In the genomic region with DNA sequence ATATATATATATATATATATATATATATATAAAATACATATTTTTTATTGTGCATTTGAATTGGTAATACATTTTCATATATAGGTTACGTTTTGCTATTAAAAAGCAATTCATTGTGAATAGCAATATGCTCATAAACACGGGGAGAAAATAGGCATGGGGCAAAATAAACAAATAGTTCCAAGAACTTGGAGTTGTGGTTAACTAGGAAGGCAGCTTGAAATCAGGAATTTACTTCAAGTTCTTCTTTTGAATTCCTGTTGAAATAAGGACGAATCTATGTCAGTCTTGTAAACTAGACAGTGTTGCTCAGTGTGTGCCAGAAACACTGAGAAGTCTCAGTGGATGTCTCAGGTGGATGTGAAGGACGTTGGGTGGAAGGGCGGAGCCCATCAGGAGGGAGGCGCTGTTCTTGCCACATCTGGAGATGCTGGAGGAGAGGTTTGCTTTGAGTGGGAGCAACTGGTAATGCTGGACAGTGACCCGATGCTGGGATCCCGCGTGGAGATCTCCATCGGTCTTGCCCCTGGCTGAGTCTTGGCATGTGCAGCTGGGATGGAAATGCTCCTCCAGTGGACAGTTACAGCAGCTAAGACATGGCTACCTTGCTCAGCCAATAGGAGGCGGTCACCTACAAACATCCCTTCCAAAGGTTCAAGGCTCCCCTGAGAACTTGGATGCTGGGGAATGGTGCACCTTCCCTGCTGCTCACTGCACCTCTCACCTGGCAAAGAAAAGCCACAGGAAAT, we compare ENCODE assay signal across 23 cellular contexts.
"Had no signal": no experiment of that assay in that cellular context is flagged by ENCODE, and none has a peak within 500 bp of the region (broad histone marks: within the 10 kb centered on the region; RNA-seq: fewer than 3 reads in every experiment).

No MANE protein-coding gene starts in this region.

- H3K4me3 Mint-ChIP-seq: activated B cell treated with CpG ODN at 0.5 μM for 24 hours; activated CD8-positive, alpha-beta T cell treated with anti-CD3 and anti-CD28 coated beads, Interleukin-2, amount 10 ng/mL, durations not matched to agents 7 days and 5 days; activated naive CD4-positive, alpha-beta T cell treated with anti-CD3 and anti-CD28 coated beads, Interleukin-2, amount 50 U/mL, for 24 hours; natural killer cell treated with Interleukin-12 subunit alpha and Interleukin-12 subunit beta and Interleukin-15 and Interleukin-18, amount 100 ng/mL, for 72 hours; stimulated activated naive CD8-positive, alpha-beta T cell treated with anti-CD3 and anti-CD28 coated beads, Interleukin-15, Interleukin-2, amounts not matched to agents 100 ng/mL and 50 ng/mL, for 24 hours; T-helper 17 cell; type B pancreatic cell had no signal

- ATAC-seq: activated CD8-positive, alpha-beta T cell treated with anti-CD3 and anti-CD28 coated beads, Interleukin-2, amount 10 ng/mL, durations not matched to agents 7 days and 5 days; natural killer cell treated with Interleukin-12 subunit alpha and Interleukin-12 subunit beta and Interleukin-15 and Interleukin-18, amount 100 ng/mL, for 72 hours; right lobe of liver; T-helper 17 cell had no signal

- H3K27ac Mint-ChIP-seq: activated B cell treated with CpG ODN at 0.5 μM for 24 hours; activated CD8-positive, alpha-beta T cell treated with anti-CD3 and anti-CD28 coated beads, Interleukin-2, amount 10 ng/mL, durations not matched to agents 7 days and 5 days; activated naive CD4-positive, alpha-beta T cell treated with anti-CD3 and anti-CD28 coated beads, Interleukin-2, amount 50 U/mL, for 24 hours; natural killer cell treated with Interleukin-12 subunit alpha and Interleukin-12 subunit beta and Interleukin-15 and Interleukin-18, amount 100 ng/mL, for 72 hours; progenitor cell of endocrine pancreas; stimulated activated naive CD8-positive, alpha-beta T cell treated with anti-CD3 and anti-CD28 coated beads, Interleukin-15, Interleukin-2, amounts not matched to agents 100 ng/mL and 50 ng/mL, for 24 hours; T-helper 17 cell; type B pancreatic cell had no signal

- H3K9me3 Mint-ChIP-seq: activated B cell treated with CpG ODN at 0.5 μM for 24 hours; activated naive CD4-positive, alpha-beta T cell treated with anti-CD3 and anti-CD28 coated beads, Interleukin-2, amount 50 U/mL, for 24 hours; natural killer cell treated with Interleukin-12 subunit alpha and Interleukin-12 subunit beta and Interleukin-15 and Interleukin-18, amount 100 ng/mL, for 72 hours; stimulated activated naive CD8-positive, alpha-beta T cell treated with anti-CD3 and anti-CD28 coated beads, Interleukin-15, Interleukin-2, amounts not matched to agents 100 ng/mL and 50 ng/mL, for 24 hours; type B pancreatic cell had no signal

- H3K27me3 ChIP-seq: right lobe of liver, spleen, suprapubic skin had no signal

- H3K4me1 Mint-ChIP-seq: activated B cell treated with CpG ODN at 0.5 μM for 24 hours; activated naive CD4-positive, alpha-beta T cell treated with anti-CD3 and anti-CD28 coated beads, Interleukin-2, amount 50 U/mL, for 24 hours; T-helper 17 cell had no signal

- H3K4me3 ChIP-seq: esophagus squamous epithelium, right lobe of liver, spleen, suprapubic skin had no signal

- DNase-seq: activated B cell treated with CpG ODN at 0.5 μM for 24 hours; activated CD4-positive, alpha-beta T cell treated with anti-CD3 and anti-CD28 coated beads for 48 hours; activated CD8-positive, alpha-beta memory T cell treated with anti-CD3 and anti-CD28 coated beads, Interleukin-2, amount 50 U/mL, for 4 hours; activated CD8-positive, alpha-beta T cell treated with anti-CD3 and anti-CD28 coated beads, Interleukin-2, amount 10 ng/mL, durations not matched to agents 7 days and 5 days; activated effector memory CD4-positive, alpha-beta T cell treated with anti-CD3 and anti-CD28 coated beads, Interleukin-2, amount 50 U/mL, for 16 hours; activated T-cell treated with anti-CD3 and anti-CD28 coated beads, Interleukin-2, amount 50 U/mL, for 48 hours; cortex of kidney; effector CD4-positive, alpha-beta T cell; esophagus squamous epithelium; foreskin fibroblast; glutamatergic neuron; kidney glomerular epithelial cell; mesendoderm; occipital lobe; right lobe of liver; spleen; T-helper 17 cell had no signal

- H3K36me3 Mint-ChIP-seq: activated naive CD4-positive, alpha-beta T cell treated with anti-CD3 and anti-CD28 coated beads, Interleukin-2, amount 50 U/mL, for 24 hours; natural killer cell treated with Interleukin-12 subunit alpha and Interleukin-12 subunit beta and Interleukin-15 and Interleukin-18, amount 100 ng/mL, for 72 hours; type B pancreatic cell had no signal

- H3K4me1 ChIP-seq: right lobe of liver, spleen had no signal

- H3K36me3 ChIP-seq: esophagus squamous epithelium, right lobe of liver, spleen, suprapubic skin had no signal

- H3K9me3 ChIP-seq: esophagus squamous epithelium, right lobe of liver, spleen, suprapubic skin had no signal

- H3K27ac ChIP-seq: esophagus squamous epithelium, right lobe of liver, spleen, suprapubic skin had no signal

- H3K27me3 Mint-ChIP-seq: stimulated activated naive CD8-positive, alpha-beta T cell treated with anti-CD3 and anti-CD28 coated beads, Interleukin-15, Interleukin-2, amounts not matched to agents 100 ng/mL and 50 ng/mL, for 24 hours had no signal
